In the genomic region with DNA sequence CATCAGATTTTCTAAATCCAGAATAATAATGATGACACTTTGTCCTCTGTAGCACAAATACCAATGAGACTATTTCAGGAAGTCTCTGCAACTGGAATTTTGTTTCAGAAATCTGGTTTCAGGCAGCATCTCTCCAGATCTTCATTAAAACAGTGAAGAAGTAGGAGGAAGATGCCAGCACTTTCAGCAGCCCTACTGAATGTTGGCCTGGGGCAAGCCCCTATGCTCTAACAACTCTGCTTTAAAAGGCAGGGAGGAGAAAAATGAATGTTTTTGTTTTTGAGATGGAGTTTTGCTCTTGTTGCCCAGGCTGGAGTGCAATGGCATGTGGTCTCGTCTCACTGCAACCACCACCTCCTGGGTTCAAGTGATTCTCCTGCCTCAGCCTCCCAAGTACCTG, we compare ENCODE assay signal across 1 cellular context.
TF ChIP-seq lines count a peak whose summit lies in the region.

No MANE protein-coding gene starts in this region.

TF ChIP-seq in HCT116, 20 proteins besides CTCF, POLR2A, EP300 and RAD21:
- TF ChIP-seq CBX3 (IDR thresholded peaks at IDR 0.05; ENCODE audit: low read depth) (no peak), EGR1 (IDR thresholded peaks at IDR 0.05; ENCODE audit: low read depth) (no peak), EZH2 (IDR thresholded peaks at IDR 0.05) (no peak), CEBPB (IDR thresholded peaks at IDR 0.05; ENCODE audit: low read depth) (no peak), ZNF274 (IDR thresholded peaks at IDR 0.05; ENCODE audit: low read depth, low read length) (no peak), SP1 (IDR thresholded peaks at IDR 0.05; ENCODE audit: low read depth) (no peak), SRF (IDR thresholded peaks at IDR 0.05; ENCODE audit: low read depth) (no peak), SIN3A (IDR thresholded peaks at IDR 0.05; ENCODE audit: low read depth) (no peak), ZFX (IDR thresholded peaks at IDR 0.05) (no peak), POLR2AphosphoS5 (IDR thresholded peaks at IDR 0.05; ENCODE audit: low read depth, low read length) (no peak), ELF1 (IDR thresholded peaks at IDR 0.05; ENCODE audit: borderline replicate concordance, low read depth) (no peak), JUND (IDR thresholded peaks at IDR 0.05) (no peak), EZH2phosphoT487 (IDR thresholded peaks at IDR 0.05; ENCODE audit: borderline replicate concordance) (no peak), YY1 (IDR thresholded peaks at IDR 0.05; ENCODE audit: extremely low read depth, insufficient replicate concordance, low read depth, low read length) (no peak)
- TF ChIP-seq, protein P1, sequence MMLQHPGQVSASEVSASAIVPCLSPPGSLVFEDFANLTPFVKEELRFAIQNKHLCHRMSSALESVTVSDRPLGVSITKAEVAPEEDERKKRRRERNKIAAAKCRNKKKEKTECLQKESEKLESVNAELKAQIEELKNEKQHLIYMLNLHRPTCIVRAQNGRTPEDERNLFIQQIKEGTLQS (IDR thresholded peaks at IDR 0.05): no peak
- TF ChIP-seq, protein P2, sequence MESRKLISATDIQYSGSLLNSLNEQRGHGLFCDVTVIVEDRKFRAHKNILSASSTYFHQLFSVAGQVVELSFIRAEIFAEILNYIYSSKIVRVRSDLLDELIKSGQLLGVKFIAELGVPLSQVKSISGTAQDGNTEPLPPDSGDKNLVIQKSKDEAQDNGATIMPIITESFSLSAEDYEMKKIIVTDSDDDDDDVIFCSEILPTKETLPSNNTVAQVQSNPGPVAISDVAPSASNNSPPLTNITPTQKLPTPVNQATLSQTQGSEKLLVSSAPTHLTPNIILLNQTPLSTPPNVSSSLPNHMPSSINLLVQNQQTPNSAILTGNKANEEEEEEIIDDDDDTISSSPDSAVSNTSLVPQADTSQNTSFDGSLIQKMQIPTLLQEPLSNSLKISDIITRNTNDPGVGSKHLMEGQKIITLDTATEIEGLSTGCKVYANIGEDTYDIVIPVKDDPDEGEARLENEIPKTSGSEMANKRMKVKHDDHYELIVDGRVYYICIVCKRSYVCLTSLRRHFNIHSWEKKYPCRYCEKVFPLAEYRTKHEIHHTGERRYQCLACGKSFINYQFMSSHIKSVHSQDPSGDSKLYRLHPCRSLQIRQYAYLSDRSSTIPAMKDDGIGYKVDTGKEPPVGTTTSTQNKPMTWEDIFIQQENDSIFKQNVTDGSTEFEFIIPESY (IDR thresholded peaks at IDR 0.05; ENCODE audit: extremely low read depth, insufficient replicate concordance, low read length): no peak
- TF ChIP-seq, protein P3, sequence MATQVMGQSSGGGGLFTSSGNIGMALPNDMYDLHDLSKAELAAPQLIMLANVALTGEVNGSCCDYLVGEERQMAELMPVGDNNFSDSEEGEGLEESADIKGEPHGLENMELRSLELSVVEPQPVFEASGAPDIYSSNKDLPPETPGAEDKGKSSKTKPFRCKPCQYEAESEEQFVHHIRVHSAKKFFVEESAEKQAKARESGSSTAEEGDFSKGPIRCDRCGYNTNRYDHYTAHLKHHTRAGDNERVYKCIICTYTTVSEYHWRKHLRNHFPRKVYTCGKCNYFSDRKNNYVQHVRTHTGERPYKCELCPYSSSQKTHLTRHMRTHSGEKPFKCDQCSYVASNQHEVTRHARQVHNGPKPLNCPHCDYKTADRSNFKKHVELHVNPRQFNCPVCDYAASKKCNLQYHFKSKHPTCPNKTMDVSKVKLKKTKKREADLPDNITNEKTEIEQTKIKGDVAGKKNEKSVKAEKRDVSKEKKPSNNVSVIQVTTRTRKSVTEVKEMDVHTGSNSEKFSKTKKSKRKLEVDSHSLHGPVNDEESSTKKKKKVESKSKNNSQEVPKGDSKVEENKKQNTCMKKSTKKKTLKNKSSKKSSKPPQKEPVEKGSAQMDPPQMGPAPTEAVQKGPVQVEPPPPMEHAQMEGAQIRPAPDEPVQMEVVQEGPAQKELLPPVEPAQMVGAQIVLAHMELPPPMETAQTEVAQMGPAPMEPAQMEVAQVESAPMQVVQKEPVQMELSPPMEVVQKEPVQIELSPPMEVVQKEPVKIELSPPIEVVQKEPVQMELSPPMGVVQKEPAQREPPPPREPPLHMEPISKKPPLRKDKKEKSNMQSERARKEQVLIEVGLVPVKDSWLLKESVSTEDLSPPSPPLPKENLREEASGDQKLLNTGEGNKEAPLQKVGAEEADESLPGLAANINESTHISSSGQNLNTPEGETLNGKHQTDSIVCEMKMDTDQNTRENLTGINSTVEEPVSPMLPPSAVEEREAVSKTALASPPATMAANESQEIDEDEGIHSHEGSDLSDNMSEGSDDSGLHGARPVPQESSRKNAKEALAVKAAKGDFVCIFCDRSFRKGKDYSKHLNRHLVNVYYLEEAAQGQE (IDR thresholded peaks at IDR 0.05; ENCODE audit: low read depth): no peak
- TF ChIP-seq, protein P4, sequence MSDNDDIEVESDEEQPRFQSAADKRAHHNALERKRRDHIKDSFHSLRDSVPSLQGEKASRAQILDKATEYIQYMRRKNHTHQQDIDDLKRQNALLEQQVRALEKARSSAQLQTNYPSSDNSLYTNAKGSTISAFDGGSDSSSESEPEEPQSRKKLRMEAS (IDR thresholded peaks at IDR 0.05): no peak
